9 cellular contexts compared by ENCODE assay signal in genomic region chr10:102604379-102604960, GRCh38. TPM values are rescaled to one million over a fixed set of nuclear protein-coding genes. Genes with fewer than 3 reads are reported as not detected.
DNase-seq lines count a peak whose midpoint lies in the region; TF ChIP-seq lines count a peak whose summit lies in the region.
"Had no signal": no experiment of that assay in that cellular context is flagged by ENCODE, and none has a peak within 500 bp of the region (broad histone marks: within the 10 kb centered on the region; RNA-seq: fewer than 3 reads in every experiment).

No MANE protein-coding gene starts in this region.

- intact Hi-C loops in dorsolateral prefrontal cortex (cut with DNase I): no loop called here

- no peaks in the 10 kb centered on the region for H3K36me3 ChIP-seq in adipocyte (ENCODE audit: control insufficient read depth, insufficient read depth, low read length, severe bottlenecking)
- H3K36me3 ChIP-seq in right atrium auricular region: peaks cover 2% of the 10 kb centered on the region
- H3K36me3 ChIP-seq in subcutaneous abdominal adipose tissue (ENCODE audit: control insufficient read depth in 5 of 5, insufficient read depth in 5 of 5, low read length in 5 of 5): peaks cover 0 to 23% (median 6%) of the 10 kb centered on the region in 5 donors

- H3K4me1 ChIP-seq in adipocyte (ENCODE audit: control insufficient read depth, insufficient read depth, low read length): peaks cover 69% of the 10 kb centered on the region
- peaks cover 0 to 70% of the 10 kb centered on the region in 2 donors for H3K4me1 ChIP-seq in right atrium auricular region
- peaks cover 28 to 67% (median 50%) of the 10 kb centered on the region in 5 donors for H3K4me1 ChIP-seq in subcutaneous abdominal adipose tissue (ENCODE audit: control insufficient read depth in 5 of 5, insufficient read depth in 5 of 5, low read length in 5 of 5)

- TF ChIP-seq CTCF in right atrium auricular region (IDR thresholded peaks at IDR 0.05) (no peak), dorsolateral prefrontal cortex (IDR thresholded peaks at IDR 0.05 in 54 of 56, conservative IDR thresholded peaks at IDR 0.05 in 2 of 56; ENCODE audit: low read depth in 1 of 56, partially characterized antibody in 56 of 56) (no peak)

- DNase-seq in HPDE6-E6E7 (ENCODE audit: extremely low spot score) (peak; percentile 87), adipocyte (ENCODE audit: low read depth) (peak; percentile 67), right atrium auricular region (ENCODE audit: low spot score) (no peak), dorsolateral prefrontal cortex (no peak), NCI-H2107 treated with DMSO at 0.1 percent for 48 hours (lab: John Stamatoyannopoulos, UW; ENCODE audit: unreplicated experiment) (no peak)
- DNase-seq in activated effector memory CD4-positive, alpha-beta T cell treated with anti-CD3 and anti-CD28 coated beads, Interleukin-2, amount 50 U/mL, for 16 hours: no peak
- DNase-seq: midbrain, WERI-Rb-1 had no signal

- H3K4me3 ChIP-seq in adipocyte (ENCODE audit: low read length) (peak overlapping the region; percentile 8), right atrium auricular region (no peak overlapping the region), subcutaneous abdominal adipose tissue (ENCODE audit: low read depth in 1 of 5, low read length in 5 of 5) (no peak overlapping the region), dorsolateral prefrontal cortex (no peak overlapping the region)

- H3K9me3 ChIP-seq in adipocyte (ENCODE audit: control insufficient read depth, low read length) (no peaks in the 10 kb centered on the region), right atrium auricular region (no peaks in the 10 kb centered on the region), subcutaneous abdominal adipose tissue (ENCODE audit: control insufficient read depth in 5 of 5, low read length in 5 of 5) (no peaks in the 10 kb centered on the region)

- peak overlapping the region; percentile 54 to 84 for H3K27ac ChIP-seq in right atrium auricular region
- H3K27ac ChIP-seq in subcutaneous abdominal adipose tissue (ENCODE audit: low read depth, low read length): peak overlapping the region; percentile 98
- peak overlapping the region in 7 of 59 donors; percentile 9 to 41 (median 21) for H3K27ac ChIP-seq in dorsolateral prefrontal cortex
- H3K27ac ChIP-seq: WERI-Rb-1 had no signal

- H3K27me3 ChIP-seq in adipocyte (replicated peaks; ENCODE audit: control insufficient read depth, insufficient read depth, low read length) (no peaks in the 10 kb centered on the region), right atrium auricular region (no peaks in the 10 kb centered on the region), subcutaneous abdominal adipose tissue (ENCODE audit: control insufficient read depth in 5 of 5, insufficient read depth in 4 of 5, low read length in 5 of 5) (peaks cover 0 to 3% (median 0%) of the 10 kb centered on the region in 5 donors), dorsolateral prefrontal cortex (no peaks in the 10 kb centered on the region)

- H3K9ac ChIP-seq in adipocyte (ENCODE audit: low read length) (peak overlapping the region; percentile 77), subcutaneous abdominal adipose tissue (ENCODE audit: low read length in 5 of 5) (peak overlapping the region in 4 of 5 donors; percentile 7 to 71 (median 38))

RNA-seq across cellular contexts. Expression of gene TRIM8, which starts 39.8 kb away (rescaled TPM):
- 100 to 1,000 TPM; 106 to 125 TPM for total RNA-seq in right atrium auricular region
- total RNA-seq in dorsolateral prefrontal cortex: 100 to 1,000 TPM in 118 of 120 experiments, 10 to 100 TPM in 2; 95.2 to 308 (median 133) TPM

Comparison
In these comparisons a context has a peak if more than half of its experiments do, and no peak if none do; other contexts are left out.
1. DNase-seq: peak in HPDE6-E6E7 (single experiment) and adipocyte (single experiment); none in right atrium auricular region (single experiment), activated effector memory CD4-positive, alpha-beta T cell treated with anti-CD3 and anti-CD28 coated beads, Interleukin-2, amount 50 U/mL, for 16 hours (single experiment), dorsolateral prefrontal cortex (0 of 10) and NCI-H2107 treated with DMSO at 0.1 percent for 48 hours (single experiment).